Comparison of ENCODE assay signal across 20 cellular contexts in genomic region chr1:2253036-2253796, GRCh38. TPM values are rescaled to one million over a fixed set of nuclear protein-coding genes. Genes with fewer than 3 reads are reported as not detected.
DNase-seq lines count a peak whose midpoint lies in the region; ATAC-seq and TF ChIP-seq lines count a peak whose summit lies in the region.
"Had no signal": no experiment of that assay in that cellular context is flagged by ENCODE, and none has a peak within 500 bp of the region (broad histone marks: within the 10 kb centered on the region; RNA-seq: fewer than 3 reads in every experiment).

No MANE protein-coding gene starts in this region.

- H3K36me3 Mint-ChIP-seq in activated T-cell treated with anti-CD3 and anti-CD28 coated beads, Interleukin-2, amount 50 U/mL, for 24 hours (ENCODE audit: low read depth) = peaks cover 19% of the 10 kb centered on the region
- peaks cover 6% of the 10 kb centered on the region for H3K36me3 Mint-ChIP-seq in activated T-cell treated with anti-CD3 and anti-CD28 coated beads, Interleukin-2, amount 50 U/mL, for 4 hours (ENCODE audit: insufficient read depth)
- peaks cover 22% of the 10 kb centered on the region for H3K36me3 Mint-ChIP-seq in endothelial cell (ENCODE audit: low read depth, unreplicated experiment)
- H3K36me3 Mint-ChIP-seq in stimulated activated memory B cell treated with anti-CD40 and anti-IgM and Interleukin-4, amounts not matched to agents 10 μg/mL and 1 μg/mL and 100 μg/mL, for 72 hours = peaks cover 6% of the 10 kb centered on the region

- no peaks in the 10 kb centered on the region for H3K27me3 Mint-ChIP-seq in activated T-cell treated with anti-CD3 and anti-CD28 coated beads, Interleukin-2, amount 50 U/mL, for 24 hours
- no peaks in the 10 kb centered on the region for H3K27me3 Mint-ChIP-seq in activated T-cell treated with anti-CD3 and anti-CD28 coated beads, Interleukin-2, amount 50 U/mL, for 4 hours (ENCODE audit: low read depth)
- peaks cover 28% of the 10 kb centered on the region for H3K27me3 Mint-ChIP-seq in endothelial cell (ENCODE audit: unreplicated experiment)
- H3K27me3 Mint-ChIP-seq in stimulated activated memory B cell treated with anti-CD40 and anti-IgM and Interleukin-4, amounts not matched to agents 10 μg/mL and 1 μg/mL and 100 μg/mL, for 72 hours = no peaks in the 10 kb centered on the region

- H3K27ac Mint-ChIP-seq in activated T-cell treated with anti-CD3 and anti-CD28 coated beads, Interleukin-2, amount 50 U/mL, for 24 hours = peak overlapping the region; percentile 84
- peak overlapping the region; percentile 67 for H3K27ac Mint-ChIP-seq in endothelial cell (ENCODE audit: unreplicated experiment)
- H3K27ac Mint-ChIP-seq in stimulated activated memory B cell treated with anti-CD40 and anti-IgM and Interleukin-4, amounts not matched to agents 10 μg/mL and 1 μg/mL and 100 μg/mL, for 72 hours = peak overlapping the region; percentile 43

- no peaks in the 10 kb centered on the region for H3K27me3 ChIP-seq in RWPE2 (ENCODE audit: insufficient read depth, poor library complexity, severe bottlenecking)
- H3K27me3 ChIP-seq: dorsolateral prefrontal cortex had no signal

- H3K4me1 ChIP-seq in RWPE2 (ENCODE audit: insufficient read depth, poor library complexity, severe bottlenecking) = peaks cover 8% of the 10 kb centered on the region

- no peak overlapping the region for H3K4me3 Mint-ChIP-seq in activated T-cell treated with anti-CD3 and anti-CD28 coated beads, Interleukin-2, amount 50 U/mL, for 24 hours
- no peak overlapping the region for H3K4me3 Mint-ChIP-seq in activated T-cell treated with anti-CD3 and anti-CD28 coated beads, Interleukin-2, amount 50 U/mL, for 4 hours
- H3K4me3 Mint-ChIP-seq in endothelial cell (ENCODE audit: unreplicated experiment) = peak overlapping the region; percentile 65
- H3K4me3 Mint-ChIP-seq in stimulated activated memory B cell treated with anti-CD40 and anti-IgM and Interleukin-4, amounts not matched to agents 10 μg/mL and 1 μg/mL and 100 μg/mL, for 72 hours = no peak overlapping the region
- H3K4me3 Mint-ChIP-seq: neural crest cell had no signal

- H3K27ac ChIP-seq in RWPE2 (ENCODE audit: poor library complexity, severe bottlenecking) = peak overlapping the region; percentile 96

- no peak for ATAC-seq in activated T-cell treated with anti-CD3 and anti-CD28 coated beads, Interleukin-2, amount 50 U/mL, for 4 hours
- no peak for ATAC-seq in RWPE2 (ENCODE audit: low read depth)
- ATAC-seq in stimulated activated memory B cell treated with anti-CD40 and anti-IgM and Interleukin-4, amounts not matched to agents 10 μg/mL and 1 μg/mL and 100 μg/mL, for 72 hours = no peak

- H3K9me3 ChIP-seq in RWPE2 (ENCODE audit: severe bottlenecking) = peaks cover 6% of the 10 kb centered on the region
- H3K9me3 ChIP-seq: prostate gland had no signal

- TF ChIP-seq CTCF in RWPE2 (IDR thresholded peaks at IDR 0.05; ENCODE audit: poor library complexity, severe bottlenecking) = no peak
- TF ChIP-seq CTCF in endothelial cell (IDR thresholded peaks at IDR 0.05; ENCODE audit: unreplicated experiment) = no peak

- H3K4me3 ChIP-seq in RWPE2 (ENCODE audit: severe bottlenecking) = no peak overlapping the region
- H3K4me3 ChIP-seq: dorsolateral prefrontal cortex, prostate gland had no signal

- DNase-seq in activated T-cell treated with anti-CD3 and anti-CD28 coated beads, Interleukin-2, amount 50 U/mL, for 24 hours = no peak
- no peak for DNase-seq in activated T-cell treated with anti-CD3 and anti-CD28 coated beads, Interleukin-2, amount 50 U/mL, for 4 hours
- DNase-seq in RWPE2 (ENCODE audit: low spot score) (no peak), endothelial cell (ENCODE audit: low spot score) (no peak), Ammon's horn (ENCODE audit: low spot score) (no peak), NCI-H1092 (lab: John Stamatoyannopoulos, UW) (no peak)
- no peak for DNase-seq in effector CD8-positive, alpha-beta T cell (lab: John Stamatoyannopoulos, UW)
- DNase-seq: activated CD4-positive, alpha-beta T cell treated with anti-CD3 and anti-CD28 coated beads, Interleukin-2, amount 50 U/mL, for 4 hours; dorsolateral prefrontal cortex; erythroblast; foreskin melanocyte; mesendoderm; MM.1S; NCI-H187; NCI-H446 treated with DMSO at 0.1 percent for 48 hours; NK-92 treated with Interleukin-12 subunit alpha and Interleukin-12 subunit beta, amount 100 ng/mL, for 24 hours; stimulated activated CD4-positive, alpha-beta T cell treated with anti-CD3 and anti-CD28 coated beads, Interleukin-4, amount 100 ng/mL, for 1 hour had no signal

- H3K36me3 ChIP-seq in RWPE2 (ENCODE audit: low read depth) = peaks cover 17% of the 10 kb centered on the region
- H3K36me3 ChIP-seq: prostate gland had no signal

- H3K4me1 Mint-ChIP-seq in activated T-cell treated with anti-CD3 and anti-CD28 coated beads, Interleukin-2, amount 50 U/mL, for 24 hours (ENCODE audit: low read depth) = peaks cover 65% of the 10 kb centered on the region
- H3K4me1 Mint-ChIP-seq in activated T-cell treated with anti-CD3 and anti-CD28 coated beads, Interleukin-2, amount 50 U/mL, for 4 hours (ENCODE audit: low read depth) = peaks cover 57% of the 10 kb centered on the region
- peaks cover 27% of the 10 kb centered on the region for H3K4me1 Mint-ChIP-seq in endothelial cell (ENCODE audit: unreplicated experiment)
- peaks cover 51% of the 10 kb centered on the region for H3K4me1 Mint-ChIP-seq in stimulated activated memory B cell treated with anti-CD40 and anti-IgM and Interleukin-4, amounts not matched to agents 10 μg/mL and 1 μg/mL and 100 μg/mL, for 72 hours

- H3K9me3 Mint-ChIP-seq in activated T-cell treated with anti-CD3 and anti-CD28 coated beads, Interleukin-2, amount 50 U/mL, for 24 hours = peaks cover 3% of the 10 kb centered on the region
- H3K9me3 Mint-ChIP-seq in activated T-cell treated with anti-CD3 and anti-CD28 coated beads, Interleukin-2, amount 50 U/mL, for 4 hours = peaks cover 4% of the 10 kb centered on the region
- H3K9me3 Mint-ChIP-seq in endothelial cell (ENCODE audit: unreplicated experiment) = no peaks in the 10 kb centered on the region
- H3K9me3 Mint-ChIP-seq in stimulated activated memory B cell treated with anti-CD40 and anti-IgM and Interleukin-4, amounts not matched to agents 10 μg/mL and 1 μg/mL and 100 μg/mL, for 72 hours = peaks cover 2% of the 10 kb centered on the region
- H3K9me3 Mint-ChIP-seq: neural crest cell had no signal

RNA-seq across cellular contexts. Expression of gene SKI, which starts 25.1 kb away (rescaled TPM):
- 10 to 100 TPM; 43.8 to 45.2 (median 44.7) TPM for total RNA-seq in activated T-cell treated with anti-CD3 and anti-CD28 coated beads, Interleukin-2, amount 50 U/mL, for 4 hours
- 73.3 TPM for total RNA-seq in endothelial cell (ENCODE audit: unreplicated experiment)

RNA-seq across cellular contexts. Expression of gene FAAP20, which starts 58.6 kb away (rescaled TPM):
- 10 to 100 TPM; 67.8 to 82.3 (median 69.9) TPM for total RNA-seq in activated T-cell treated with anti-CD3 and anti-CD28 coated beads, Interleukin-2, amount 50 U/mL, for 4 hours
- total RNA-seq in endothelial cell (ENCODE audit: unreplicated experiment) = 118 TPM
